21 cellular contexts compared by ENCODE assay signal in genomic region chr10:77910524-77911145, GRCh38. TPM values are rescaled to one million over a fixed set of nuclear protein-coding genes. Genes with fewer than 3 reads are reported as not detected.
A peak's percentile ranks its signal among the peaks of the same experiment; 100 is the strongest.
DNase-seq lines count a peak whose midpoint lies in the region; ATAC-seq and TF ChIP-seq lines count a peak whose summit lies in the region.
"Had no signal": no experiment of that assay in that cellular context is flagged by ENCODE, and none has a peak within 500 bp of the region (broad histone marks: within the 10 kb centered on the region; RNA-seq: fewer than 3 reads in every experiment).

No MANE protein-coding gene starts in this region.

- DNase-seq in GM23248 (no peak), WTC11 (ENCODE audit: low spot score) (no peak), right lobe of liver (no peak), stomach (no peak), retina (no peak), esophagus squamous epithelium (lab: John Stamatoyannopoulos, UW) (no peak)
- DNase-seq in stimulated activated CD4-positive, alpha-beta T cell treated with anti-CD3 and anti-CD28 coated beads, Interleukin-12 subunit alpha, Interleukin-12 subunit beta, amount 100 ng/mL, for 4 hours, result no peak
- DNase-seq: activated CD4-positive, alpha-beta T cell treated with anti-CD3 and anti-CD28 coated beads, Interleukin-2, amount 50 U/mL, for 1 hour; activated CD8-positive, alpha-beta memory T cell treated with anti-CD3 and anti-CD28 coated beads, Interleukin-2, amount 10 ng/mL, durations not matched to agents 7 days and 5 days; activated naive CD4-positive, alpha-beta T cell treated with anti-CD3 and anti-CD28 coated beads, Interleukin-2, amount 50 U/mL, for 16 hours; C1 segment of cervical spinal cord; NCI-H1092; NCI-H1930; NCI-H69; sigmoid colon; WERI-Rb-1 had no signal

- H3K4me1 Mint-ChIP-seq in WTC11, result peaks cover 41% of the 10 kb centered on the region

- CTCF ChIA-PET in WTC11 (lab: Charles Lee), result interaction anchor here (0.7 to 5.6 kb wide), 4 partner anchors 20 to 118 kb away, joined by 3 to 39 read pairs (median 14); no protein-coding TSS in a partner anchor

- ATAC-seq in WTC11 (no peak), right lobe of liver (no peak), GM21737 (IDR thresholded peaks at IDR 0.05; ENCODE audit: unreplicated experiment) (no peak)
- ATAC-seq: activated CD8-positive, alpha-beta memory T cell treated with anti-CD3 and anti-CD28 coated beads, Interleukin-2, amount 10 ng/mL, durations not matched to agents 7 days and 5 days; GM12878 had no signal

- H3K4me3 ChIP-seq in GM23248 (no peak overlapping the region), right lobe of liver (no peak overlapping the region), stomach (no peak overlapping the region), esophagus squamous epithelium (no peak overlapping the region)
- H3K4me3 ChIP-seq: GM12878, sigmoid colon had no signal

- no peaks in the 10 kb centered on the region for H3K9me3 Mint-ChIP-seq in WTC11
- H3K9me3 Mint-ChIP-seq: activated T-helper 1 cell treated with anti-CD3 and anti-CD28 coated beads, Interleukin-12 subunit alpha, Interleukin-12 subunit beta, Interleukin-2, Interleukin-4 antibody, amounts not matched to agents 30 ng/mL and 10 ng/mL and 1 ng/mL, durations not matched to agents 14 hours and 24 hours and 36 hours; nephron had no signal

- WGBS in GM23248 (ENCODE audit: low coverage in 1 of 2, low lambda C conversion rate in 2 of 2, missing lambda C conversion rate in 2 of 2), 2 experiments, result 70 to 78% methylated on average over 7 to 8 of the region's 8 CpGs
- WGBS in right lobe of liver (ENCODE audit: insufficient coverage, low coverage, low lambda C conversion rate, missing lambda C conversion rate), result 93% methylated on average over 5 of the region's 8 CpGs
- WGBS in stomach, 5 donors, result 82 to 93% (median 88%) methylated on average over 8 of the region's 8 CpGs
- WGBS in esophagus squamous epithelium, 2 donors, result 78 to 79% methylated on average over 3 to 8 of the region's 8 CpGs

- H3K36me3 ChIP-seq in GM23248 (ENCODE audit: low read depth) (no peaks in the 10 kb centered on the region), right lobe of liver (no peaks in the 10 kb centered on the region), stomach (no peaks in the 10 kb centered on the region), esophagus squamous epithelium (no peaks in the 10 kb centered on the region)
- H3K36me3 ChIP-seq: sigmoid colon had no signal

- H3K27ac ChIP-seq in GM23248 (peak overlapping the region; percentile 24; the same call in 1 of the 2 replicates), right lobe of liver (peak overlapping the region; percentile 22 to 71 (median 52)), stomach (peak overlapping the region in 4 of 5 donors; percentile 54 to 74 (median 64)), esophagus squamous epithelium (peak overlapping the region in 2 of 4 donors; percentile 24 to 63)
- H3K27ac ChIP-seq: HL-60 had no signal

- H3K4me2 ChIP-seq in GM23248 (ENCODE audit: unreplicated experiment), result peak overlapping the region; percentile 13

- H3K4me3 Mint-ChIP-seq in WTC11, result no peak overlapping the region
- H3K4me3 Mint-ChIP-seq: activated CD8-positive, alpha-beta memory T cell treated with anti-CD3 and anti-CD28 coated beads, Interleukin-2, amount 10 ng/mL, durations not matched to agents 7 days and 5 days; activated T-helper 1 cell treated with anti-CD3 and anti-CD28 coated beads, Interleukin-12 subunit alpha, Interleukin-12 subunit beta, Interleukin-2, Interleukin-4 antibody, amounts not matched to agents 30 ng/mL and 10 ng/mL and 1 ng/mL, durations not matched to agents 14 hours and 24 hours and 36 hours; nephron had no signal

- in situ Hi-C loops in GM23248 (cut with MboI), result no loop called here

- peak overlapping the region; percentile 88 for H3K27ac Mint-ChIP-seq in WTC11
- H3K27ac Mint-ChIP-seq: activated CD8-positive, alpha-beta memory T cell treated with anti-CD3 and anti-CD28 coated beads, Interleukin-2, amount 10 ng/mL, durations not matched to agents 7 days and 5 days; activated T-helper 1 cell treated with anti-CD3 and anti-CD28 coated beads, Interleukin-12 subunit alpha, Interleukin-12 subunit beta, Interleukin-2, Interleukin-4 antibody, amounts not matched to agents 30 ng/mL and 10 ng/mL and 1 ng/mL, durations not matched to agents 14 hours and 24 hours and 36 hours had no signal

- H3K9ac ChIP-seq in GM23248, result peak overlapping the region; percentile 50; the same call in 1 of the 2 replicates

- no peaks in the 10 kb centered on the region for H3K36me3 Mint-ChIP-seq in WTC11
- H3K36me3 Mint-ChIP-seq: activated CD8-positive, alpha-beta memory T cell treated with anti-CD3 and anti-CD28 coated beads, Interleukin-2, amount 10 ng/mL, durations not matched to agents 7 days and 5 days had no signal

- TF ChIP-seq CTCF in WTC11 (IDR thresholded peaks at IDR 0.05), result no peak
- TF ChIP-seq CTCF in right lobe of liver (IDR thresholded peaks at IDR 0.05), result no peak
- no peak for TF ChIP-seq CTCF in stomach (IDR thresholded peaks at IDR 0.05)
- no peak for TF ChIP-seq CTCF in esophagus squamous epithelium (IDR thresholded peaks at IDR 0.05)

- no peaks in the 10 kb centered on the region for H3K27me3 Mint-ChIP-seq in WTC11 (ENCODE audit: low read depth)

- no peak for TF ChIP-seq EP300 in stomach (IDR thresholded peaks at IDR 0.05)

- intact Hi-C loops in right lobe of liver (cut with DNase I), result no loop called here
- intact Hi-C loops in stomach (cut with DNase I; ENCODE audit: low total_unique reads), result no loop called here
- intact Hi-C loops in esophagus squamous epithelium (cut with DNase I), result no loop called here

- no peak for TF ChIP-seq POLR2A in right lobe of liver (IDR thresholded peaks at IDR 0.05)
- TF ChIP-seq POLR2A in stomach (IDR thresholded peaks at IDR 0.05), result no peak
- no peak for TF ChIP-seq POLR2A in esophagus squamous epithelium (IDR thresholded peaks at IDR 0.05)

- no peak overlapping the region for H2AFZ ChIP-seq in GM23248

- H3K9me2 ChIP-seq in GM23248 (ENCODE audit: insufficient read depth), result no peaks in the 10 kb centered on the region

- H3F3A ChIP-seq in GM23248 (ENCODE audit: insufficient read depth), result no peaks in the 10 kb centered on the region

- H4K20me1 ChIP-seq in GM23248 (ENCODE audit: insufficient read depth), result peaks cover 11% of the 10 kb centered on the region; the same call in 1 of the 2 replicates

- POLR2A ChIA-PET in WTC11 (lab: Charles Lee), result no interaction called here

- peaks cover 17% of the 10 kb centered on the region for H3K4me1 ChIP-seq in GM23248 (ENCODE audit: insufficient read depth)
- H3K4me1 ChIP-seq in right lobe of liver, result peaks cover 0 to 35% (median 15%) of the 10 kb centered on the region in 4 donors
- H3K4me1 ChIP-seq in stomach, result peaks cover 41 to 94% (median 59%) of the 10 kb centered on the region in 4 donors
- H3K4me1 ChIP-seq in esophagus squamous epithelium, result peaks cover 9 to 68% (median 23%) of the 10 kb centered on the region in 3 donors

- no peaks in the 10 kb centered on the region for H3K9me3 ChIP-seq in GM23248 (ENCODE audit: low read depth)
- no peaks in the 10 kb centered on the region for H3K9me3 ChIP-seq in right lobe of liver
- no peaks in the 10 kb centered on the region for H3K9me3 ChIP-seq in stomach
- no peaks in the 10 kb centered on the region for H3K9me3 ChIP-seq in esophagus squamous epithelium
- H3K9me3 ChIP-seq: sigmoid colon had no signal

- H3K79me2 ChIP-seq in GM23248 (ENCODE audit: insufficient read depth), result peaks cover 99% of the 10 kb centered on the region

- H3K27me3 ChIP-seq in GM23248 (replicated peaks; ENCODE audit: insufficient read depth), result no peaks in the 10 kb centered on the region
- H3K27me3 ChIP-seq in right lobe of liver, result no peaks in the 10 kb centered on the region
- no peaks in the 10 kb centered on the region for H3K27me3 ChIP-seq in stomach
- no peaks in the 10 kb centered on the region for H3K27me3 ChIP-seq in esophagus squamous epithelium
- H3K27me3 ChIP-seq: sigmoid colon had no signal

TF ChIP-seq in WTC11, 78 proteins besides CTCF, POLR2A, EP300 and RAD21:
- TF ChIP-seq USF1 (CRISPR knock-in tag; IDR thresholded peaks at IDR 0.05) (no peak), NFE2L1 (CRISPR knock-in tag; IDR thresholded peaks at IDR 0.05) (no peak), ZNF232 (CRISPR knock-in tag; IDR thresholded peaks at IDR 0.05) (no peak), ZNF317 (CRISPR knock-in tag; IDR thresholded peaks at IDR 0.05; ENCODE audit: borderline replicate concordance, low read depth) (peak; percentile 52; the same call in 1 of the 2 replicates), NFATC4 (CRISPR knock-in tag; IDR thresholded peaks at IDR 0.05) (no peak), FOXJ3 (CRISPR knock-in tag; IDR thresholded peaks at IDR 0.05; ENCODE audit: borderline replicate concordance) (no peak), ZNF416 (CRISPR knock-in tag; IDR thresholded peaks at IDR 0.05) (no peak), FOXP4 (CRISPR knock-in tag; IDR thresholded peaks at IDR 0.05) (no peak)
TF ChIP-seq in WTC11: peak in this region for 1.

RNA-seq across cellular contexts. Expression of gene DLG5, which starts 15.9 kb away (rescaled TPM):
- 27.4 and 27.9 TPM in 2 replicates for total RNA-seq in GM23248 (2014; rRNA removed; shearing (Covaris generic))
- polyA plus RNA-seq in GM23248 (2016; fragmentation: Nextera tagmentation; extraction: Ambion mirVana) (4.4 and 5.0 TPM in 2 replicates), stomach (10 to 100 TPM in 2 of 3 donors, 1 to 10 TPM in 1; 9.2 to 21.8 (median 11.5) TPM)
- total RNA-seq in WTC11 (2021) (58.1 to 65.5 TPM (median 59.1 TPM) in 3 replicates), right lobe of liver (1 to 10 TPM; 5.6 to 8.8 (median 7.6) TPM), stomach (100 to 1,000 TPM in 1 of 5 donors, 10 to 100 TPM in 4; 32.3 to 134 (median 44.8) TPM), esophagus squamous epithelium (10 to 100 TPM; 34.1 to 50.9 (median 41.3) TPM)
